9 cellular contexts compared by ENCODE assay signal in the genomic region with DNA sequence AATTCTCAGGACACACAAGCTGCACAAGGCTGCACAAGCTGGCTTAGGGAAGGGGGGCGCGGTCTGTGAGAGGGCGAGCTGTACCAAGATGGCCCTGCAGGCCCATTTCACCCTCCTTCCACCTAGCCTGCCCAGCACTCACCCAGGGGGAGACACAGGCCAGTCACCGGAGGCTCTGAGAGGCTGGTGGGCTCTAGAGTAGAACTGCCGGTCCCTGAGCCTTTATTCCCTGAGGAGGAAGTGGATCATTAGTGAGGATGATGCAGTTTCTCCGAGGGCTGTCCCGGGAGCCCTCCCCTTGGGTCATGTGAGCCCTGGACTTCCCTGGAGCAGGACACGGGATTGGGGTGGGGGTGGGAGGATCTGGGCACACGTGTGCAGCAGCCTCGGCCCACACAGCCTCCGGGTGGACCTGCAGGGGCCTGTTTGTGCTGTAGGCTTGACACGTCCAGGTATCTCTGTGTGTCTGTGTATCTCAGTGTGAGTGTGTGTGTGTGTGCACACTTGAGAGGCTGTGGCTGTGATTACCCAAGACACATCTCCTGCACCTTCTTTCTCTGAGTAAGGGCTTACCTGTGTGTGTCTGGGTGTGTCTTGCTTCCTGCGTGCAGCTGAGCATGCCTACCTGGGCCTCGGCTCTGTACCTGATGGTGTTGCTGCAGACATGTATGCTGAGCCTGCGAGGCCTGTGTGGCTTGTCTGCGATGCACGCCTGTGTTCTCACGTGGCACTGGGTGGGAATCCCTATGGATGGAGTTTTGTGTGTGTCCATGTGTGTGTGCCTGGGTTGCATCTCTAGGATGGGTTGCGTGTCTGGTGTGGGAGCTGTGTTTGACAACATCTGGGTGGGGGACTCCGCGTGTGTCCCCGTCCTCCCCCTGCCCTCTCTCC. TPM values are rescaled to one million over a fixed set of nuclear protein-coding genes. Genes with fewer than 3 reads are reported as not detected.
DNase-seq lines count a peak whose midpoint lies in the region; ATAC-seq and TF ChIP-seq lines count a peak whose summit lies in the region.
"Had no signal": no experiment of that assay in that cellular context is flagged by ENCODE, and none has a peak within 500 bp of the region (broad histone marks: within the 10 kb centered on the region; RNA-seq: fewer than 3 reads in every experiment).

TSS of gene ACP5 (minus strand) at position 195 of the 891 bp plus-strand sequence. CDS start 328 bp downstream, outside the sequence.

- peak within 1 kb of the TSS; percentile 67 for H3K4me3 Mint-ChIP-seq in natural killer cell

- no peaks in the 10 kb centered on the region for H3K9me3 Mint-ChIP-seq in natural killer cell

- peaks cover 19 to 34% (median 28%) of the 10 kb centered on the region in 11 experiments for H3K27me3 ChIP-seq in BLaER1 treated with 17β-estradiol and CSF1 and Interleukin-3, amounts not matched to agents 10 nM and 100 nM
- no peaks in the 10 kb centered on the region for H3K27me3 ChIP-seq in Peyer's patch

- H3K36me3 Mint-ChIP-seq in natural killer cell, result no peaks in the 10 kb centered on the region

- peaks cover 14 to 19% of the 10 kb centered on the region in 2 donors for H3K4me1 Mint-ChIP-seq in natural killer cell

- peak within 1 kb of the TSS; percentile 81 to 97 (median 88) for H3K4me2 ChIP-seq in BLaER1 treated with 17β-estradiol and CSF1 and Interleukin-3, amounts not matched to agents 10 nM and 100 nM

- peak within 1 kb of the TSS in 1 of 11 experiments; percentile 35; a peak in 1 of 22 replicates for H3K27ac ChIP-seq in BLaER1 treated with 17β-estradiol and CSF1 and Interleukin-3, amounts not matched to agents 10 nM and 100 nM
- H3K27ac ChIP-seq in Peyer's patch, result peak within 1 kb of the TSS; percentile 67 to 93 (median 70)

- no peaks in the 10 kb centered on the region for H3K36me3 ChIP-seq in BLaER1 treated with 17β-estradiol and CSF1 and Interleukin-3, amounts not matched to agents 10 nM and 100 nM
- H3K36me3 ChIP-seq in Peyer's patch, result no peaks in the 10 kb centered on the region

- H3K4me3 ChIP-seq in BLaER1 treated with 17β-estradiol and CSF1 and Interleukin-3, amounts not matched to agents 10 nM and 100 nM, result peak within 1 kb of the TSS in 9 of 10 experiments; percentile 29 to 59 (median 48); a peak in 13 of 20 replicates
- peak within 1 kb of the TSS; percentile 42 to 63 (median 60) for H3K4me3 ChIP-seq in Peyer's patch

- H3K27me3 Mint-ChIP-seq in natural killer cell (ENCODE audit: low read depth in 2 of 2), result no peaks in the 10 kb centered on the region

- no peak within 1 kb of the TSS for H3K27ac Mint-ChIP-seq in natural killer cell

- peaks cover 0 to 12% (median 0%) of the 10 kb centered on the region in 11 experiments; a peak in 3 of 22 replicates for H4K20me1 ChIP-seq in BLaER1 treated with 17β-estradiol and CSF1 and Interleukin-3, amounts not matched to agents 10 nM and 100 nM

- no peak for DNase-seq in Peyer's patch
- no peak for DNase-seq in natural killer cell
- DNase-seq in amygdala (lab: John Stamatoyannopoulos, UW), result no peak
- no peak for DNase-seq in SIG-M5 (lab: John Stamatoyannopoulos, UW)
- DNase-seq: SW 1271 had no signal

- no peak for TF ChIP-seq POLR2A in Peyer's patch (IDR thresholded peaks at IDR 0.05)

- H3K9me3 ChIP-seq in BLaER1 treated with 17β-estradiol and CSF1 and Interleukin-3, amounts not matched to agents 10 nM and 100 nM (replicated peaks in 1 of 11), result no peaks in the 10 kb centered on the region
- H3K9me3 ChIP-seq in Peyer's patch, result no peaks in the 10 kb centered on the region

- TF ChIP-seq CTCF in Peyer's patch (IDR thresholded peaks at IDR 0.05), result no peak
- TF ChIP-seq CTCF in natural killer cell (IDR thresholded peaks at IDR 0.05), result no peak

- ATAC-seq in esophagus mucosa (peak; percentile 78), natural killer cell (no peak), HG03442 (IDR thresholded peaks at IDR 0.05; ENCODE audit: unreplicated experiment) (no peak), HG03097 (IDR thresholded peaks at IDR 0.05; ENCODE audit: low FRiP score, unreplicated experiment) (no peak)

- peak within 1 kb of the TSS in 5 of 11 experiments; percentile 6 to 73 (median 41); a peak in 5 of 22 replicates for H3K9ac ChIP-seq in BLaER1 treated with 17β-estradiol and CSF1 and Interleukin-3, amounts not matched to agents 10 nM and 100 nM

- intact Hi-C loops in natural killer cell (cut with micrococcal nuclease), result no loop called here

- H3K4me1 ChIP-seq in BLaER1 treated with 17β-estradiol and CSF1 and Interleukin-3, amounts not matched to agents 10 nM and 100 nM, result peaks cover 55 to 69% (median 60%) of the 10 kb centered on the region in 10 experiments
- H3K4me1 ChIP-seq in Peyer's patch, result peaks cover 0 to 30% (median 15%) of the 10 kb centered on the region in 4 donors

RNA-seq across cellular contexts. Expression of gene ACP5, which starts in this region (rescaled TPM):
- 10 to 100 TPM; 16.5 to 36.3 (median 23.4) TPM for total RNA-seq in Peyer's patch
- total RNA-seq in esophagus mucosa, result 34.6 TPM
- 10 to 100 TPM; 14.9 to 20.3 (median 18.8) TPM for total RNA-seq in natural killer cell
